ENCODE assay signal across 27 cellular contexts in genomic region chr5:65229841-65230240, GRCh38.
"Had no signal": no experiment of that assay in that cellular context is flagged by ENCODE, and none has a peak within 500 bp of the region (broad histone marks: within the 10 kb centered on the region; RNA-seq: fewer than 3 reads in every experiment).

No MANE protein-coding gene starts in this region.

- H3K36me3 ChIP-seq: esophagus squamous epithelium, gastrocnemius medialis, left lung, lower lobe of right lung had no signal

- H3K4me3 Mint-ChIP-seq: immature natural killer cell; mesothelial cell of epicardium; naive thymus-derived CD8-positive, alpha-beta T cell had no signal

- H3K27ac Mint-ChIP-seq: immature natural killer cell; mesothelial cell of epicardium; naive B cell; naive thymus-derived CD8-positive, alpha-beta T cell had no signal

- H3K27me3 ChIP-seq: dorsolateral prefrontal cortex, esophagus squamous epithelium, gastrocnemius medialis, heart right ventricle, left lung had no signal

- FAIRE-seq: keratinocyte had no signal

- H3K4me3 ChIP-seq: coronary artery, dorsolateral prefrontal cortex, esophagus squamous epithelium, gastrocnemius medialis, heart right ventricle, left lung, lower lobe of right lung, mucosa of descending colon had no signal

- H3K4me1 Mint-ChIP-seq: immature natural killer cell; mesothelial cell of epicardium; naive B cell; naive thymus-derived CD8-positive, alpha-beta T cell had no signal

- H3K27me3 Mint-ChIP-seq: naive B cell; naive thymus-derived CD8-positive, alpha-beta T cell had no signal

- ATAC-seq: esophagus mucosa; gastrocnemius medialis; heart right ventricle; left cardiac atrium; left lung; left ventricle myocardium superior; lower lobe of right lung; mucosa of descending colon; naive thymus-derived CD8-positive, alpha-beta T cell had no signal

- H3K27ac ChIP-seq: coronary artery, dorsolateral prefrontal cortex, epithelial cell of prostate, esophagus squamous epithelium, gastrocnemius medialis, heart right ventricle, left lung, lower lobe of right lung had no signal

- H3K4me1 ChIP-seq: esophagus squamous epithelium, gastrocnemius medialis, heart right ventricle, left lung, lower lobe of right lung had no signal

- H3K36me3 Mint-ChIP-seq: immature natural killer cell had no signal

- DNase-seq: dermis blood vessel endothelial cell; dorsolateral prefrontal cortex; effector CD4-positive, alpha-beta T cell; effector memory CD4-positive, alpha-beta T cell; erythroblast; esophagus squamous epithelium; foreskin fibroblast; foreskin melanocyte; gastrocnemius medialis; glutamatergic neuron; head of caudate nucleus; heart right ventricle; hypothalamus; immature natural killer cell; left cardiac atrium; left lung; left ventricle myocardium superior; lower lobe of right lung; mesenchymal stem cell; mucosa of descending colon; naive B cell; naive thymus-derived CD8-positive, alpha-beta T cell had no signal
